ENCODE assay signal across 12 cellular contexts in genomic region chr15:65416845-65417416, GRCh38. TPM values are rescaled to one million over a fixed set of nuclear protein-coding genes. Genes with fewer than 3 reads are reported as not detected.
DNase-seq lines count a peak whose midpoint lies in the region; ATAC-seq and TF ChIP-seq lines count a peak whose summit lies in the region.
"Had no signal": no experiment of that assay in that cellular context is flagged by ENCODE, and none has a peak within 500 bp of the region (broad histone marks: within the 10 kb centered on the region; RNA-seq: fewer than 3 reads in every experiment).

No MANE protein-coding gene starts in this region.

- peak overlapping the region; percentile 27 for H3K4me3 ChIP-seq in WERI-Rb-1 (ENCODE audit: low read depth, low read length)
- no peak overlapping the region for H3K4me3 ChIP-seq in heart right ventricle

- no peaks in the 10 kb centered on the region for H3K27me3 Mint-ChIP-seq in neural crest cell (ENCODE audit: low read depth)

- TF ChIP-seq CTCF in WERI-Rb-1 (IDR thresholded peaks at IDR 0.05; ENCODE audit: low read depth, low read length), result no peak
- no peak for TF ChIP-seq CTCF in heart right ventricle (IDR thresholded peaks at IDR 0.05)
- no peak for TF ChIP-seq CTCF in neural crest cell (conservative IDR thresholded peaks at IDR 0.05)

- ATAC-seq in heart right ventricle (peak; percentile 45 to 81 (median 61)), HG03354 (IDR thresholded peaks at IDR 0.05; ENCODE audit: poor library complexity, severe bottlenecking, unreplicated experiment) (no peak), HG03159 (IDR thresholded peaks at IDR 0.05; ENCODE audit: unreplicated experiment) (no peak)

- H3K27ac ChIP-seq in WERI-Rb-1 (peak overlapping the region; percentile 91), heart right ventricle (peak overlapping the region in 5 of 10 donors; percentile 4 to 42 (median 23))

- H3K4me1 ChIP-seq in ES-I3 (ENCODE audit: insufficient read depth, low read length) (peaks cover 60% of the 10 kb centered on the region), heart right ventricle (peaks cover 3 to 34% (median 17%) of the 10 kb centered on the region in 9 donors)

- DNase-seq in WERI-Rb-1, result peak; percentile 81
- DNase-seq in heart right ventricle, result peak; percentile 34 to 54
- DNase-seq in neural crest cell (ENCODE audit: low read depth, low spot score), result no peak
- DNase-seq in LoVo (ENCODE audit: low spot score), result no peak
- DNase-seq in stimulated activated CD4-positive, alpha-beta T cell treated with anti-CD3 and anti-CD28 coated beads, Interleukin-4, amount 100 ng/mL, for 4 hours, result no peak
- DNase-seq: activated naive CD4-positive, alpha-beta T cell treated with Interleukin-2 at 50 U/mL for 16 hours; NCI-H1436; T-helper 1 cell had no signal

- 55 to 67% methylated on average over 8 of the region's 8 CpGs for WGBS in heart right ventricle, 2 donors

- intact Hi-C loops in heart right ventricle (cut with DNase I), result no loop called here

- H3K36me3 Mint-ChIP-seq in neural crest cell (ENCODE audit: low read depth), result no peaks in the 10 kb centered on the region

- H3K9me3 Mint-ChIP-seq in neural crest cell, result no peaks in the 10 kb centered on the region

- H3K4me3 Mint-ChIP-seq in neural crest cell, result peak overlapping the region; percentile 66

- H3K27me3 ChIP-seq in WERI-Rb-1 (ENCODE audit: insufficient read depth, low read depth, severe bottlenecking) (no peaks in the 10 kb centered on the region), heart right ventricle (peaks cover 0 to 61% (median 38%) of the 10 kb centered on the region in 7 donors)

- H3K36me3 ChIP-seq in ES-I3 (ENCODE audit: insufficient read depth, low read length), result no peaks in the 10 kb centered on the region
- H3K36me3 ChIP-seq in WERI-Rb-1, result no peaks in the 10 kb centered on the region; the same call in 1 of the 2 replicates
- H3K36me3 ChIP-seq in heart right ventricle, result no peaks in the 10 kb centered on the region

- no peaks in the 10 kb centered on the region for H3K9me3 ChIP-seq in ES-I3 (ENCODE audit: control insufficient read depth, insufficient read depth, low read length)
- no peaks in the 10 kb centered on the region for H3K9me3 ChIP-seq in WERI-Rb-1 (ENCODE audit: severe bottlenecking)
- H3K9me3 ChIP-seq in heart right ventricle, result no peaks in the 10 kb centered on the region

- 0 out of 2 replicates have a peak overlapping the region, but pooled peaks have one; percentile 4 for H3K9ac ChIP-seq in ES-I3 (ENCODE audit: low read depth, low read length)

- peak overlapping the region; percentile 91 for H3K27ac Mint-ChIP-seq in neural crest cell (ENCODE audit: unreplicated experiment)

- H3K4me1 Mint-ChIP-seq in neural crest cell, result peaks cover 68% of the 10 kb centered on the region

RNA-seq across cellular contexts. Expression of gene IGDCC4, which starts 5.8 kb away (rescaled TPM):
- total RNA-seq in heart right ventricle (1 to 10 TPM in 5 of 10 donors, under 1 TPM in 5; 0.37 to 2.2 (median 0.94) TPM), neural crest cell (19.8 and 19.9 TPM in 2 replicates)
- 1 to 10 TPM in 1 of 2 donors, under 1 TPM in 1; 0.35 to 1.2 TPM for polyA plus RNA-seq in heart right ventricle

RNA-seq across cellular contexts. Expression of gene IGDCC3, which starts 39.1 kb away (rescaled TPM):
- total RNA-seq in heart right ventricle, result under 1 TPM in 7 of 10 donors, not detected in 3; 0.05 to 0.57 (median 0.16) TPM
- under 1 TPM in 1 of 2 donors, not detected in 1; under 0.01 TPM for polyA plus RNA-seq in heart right ventricle
- 298 and 300 TPM in 2 replicates for total RNA-seq in neural crest cell
- polyA plus RNA-seq: BJ had no signal

Comparison
In these comparisons a context has a peak if more than half of its experiments do, and no peak if none do; other contexts are left out.
1. DNase-seq: peak in WERI-Rb-1 (single experiment) and heart right ventricle (2 of 2); none in neural crest cell (single experiment), LoVo (single experiment) and stimulated activated CD4-positive, alpha-beta T cell treated with anti-CD3 and anti-CD28 coated beads, Interleukin-4, amount 100 ng/mL, for 4 hours (0 of 2).
2. ATAC-seq: peak in heart right ventricle (8 of 8); none in HG03354 (single experiment) and HG03159 (single experiment).
3. RNA of gene IGDCC3, which starts 39.1 kb away (total RNA-seq): 298 to 300 TPM in neural crest cell; 0.05 to 0.57 TPM in heart right ventricle; every median in the first group is over 100 times any median in the second.